In the genomic region with DNA sequence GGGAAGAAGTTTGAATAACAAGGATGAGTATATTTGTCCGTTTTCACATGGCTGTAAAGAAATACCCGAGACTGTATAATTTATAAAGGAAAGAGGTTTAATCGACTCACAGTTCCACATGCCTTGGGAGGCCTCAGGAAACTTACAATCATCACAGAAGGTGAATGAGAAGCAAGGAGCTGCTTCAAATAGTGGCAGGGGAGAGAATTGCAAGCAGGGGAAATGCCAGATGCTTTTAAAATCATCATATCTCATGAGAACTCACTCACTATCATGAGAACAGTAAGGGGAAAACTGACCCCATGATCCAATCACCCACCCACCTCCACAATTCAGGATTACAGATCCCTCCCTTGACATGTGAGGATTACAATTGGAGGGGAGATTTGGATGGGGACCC, we compare ENCODE assay signal across 22 cellular contexts.
DNase-seq lines count a peak whose midpoint lies in the region; TF ChIP-seq lines count a peak whose summit lies in the region.
"Had no signal": no experiment of that assay in that cellular context is flagged by ENCODE, and none has a peak within 500 bp of the region (broad histone marks: within the 10 kb centered on the region; RNA-seq: fewer than 3 reads in every experiment).

No MANE protein-coding gene starts in this region.

- no peaks in the 10 kb centered on the region for H3K36me3 Mint-ChIP-seq in H9 (ENCODE audit: insufficient read depth in 1 of 3, low read depth in 3 of 3)
- H3K36me3 Mint-ChIP-seq in progenitor cell of endocrine pancreas (ENCODE audit: insufficient read depth) = no peaks in the 10 kb centered on the region

- no peak overlapping the region for H4K5ac ChIP-seq in H9 (ENCODE audit: insufficient read length, low read depth, low read length)

- H2BK120ac ChIP-seq in H9 (ENCODE audit: low read depth, low read length, poor library complexity, severe bottlenecking) = no peak overlapping the region

- H3K27me3 Mint-ChIP-seq in H9 (ENCODE audit: low read depth) (no peaks in the 10 kb centered on the region), progenitor cell of endocrine pancreas (peaks cover 3% of the 10 kb centered on the region)
- H3K27me3 Mint-ChIP-seq: CD8-positive, alpha-beta memory T cell had no signal

- H2BK5ac ChIP-seq in H9 (ENCODE audit: insufficient read length, low read length) = no peak overlapping the region

- H2AK5ac ChIP-seq in H9 (ENCODE audit: insufficient read length, low read length) = no peak overlapping the region

- no peak for TF ChIP-seq POLR2A in breast epithelium (IDR thresholded peaks at IDR 0.05)

- H3K27me3 ChIP-seq in BE2C = no peaks in the 10 kb centered on the region
- H3K27me3 ChIP-seq in H9 (ENCODE audit: insufficient read depth, low read length) = no peaks in the 10 kb centered on the region
- H3K27me3 ChIP-seq in breast epithelium = no peaks in the 10 kb centered on the region

- H2BK12ac ChIP-seq in H9 (ENCODE audit: insufficient read length, low read depth, low read length) = no peak overlapping the region

- no peak overlapping the region for H2BK20ac ChIP-seq in H9 (ENCODE audit: low read depth, low read length, poor library complexity, severe bottlenecking)

- H3K4me1 Mint-ChIP-seq in H9 (peaks cover 9 to 12% of the 10 kb centered on the region in 2 experiments), progenitor cell of endocrine pancreas (ENCODE audit: low read depth) (peaks cover 7% of the 10 kb centered on the region)
- H3K4me1 Mint-ChIP-seq: CD8-positive, alpha-beta memory T cell had no signal

- H3T11ph ChIP-seq in H9 (ENCODE audit: low read length) = no peak overlapping the region

- H3K23me2 ChIP-seq in H9 (ENCODE audit: insufficient read length, low read depth, low read length, poor library complexity, severe bottlenecking) = no peaks in the 10 kb centered on the region

- H2AFZ ChIP-seq in H9 (ENCODE audit: low read length) = no peak overlapping the region

- H3K4me2 ChIP-seq in H9 (ENCODE audit: insufficient read depth, insufficient read length, low read length) = no peak overlapping the region

- H4K8ac ChIP-seq in H9 (replicated peaks; ENCODE audit: insufficient read length, low read depth, low read length) = no peak overlapping the region

- in situ Hi-C loops in astrocyte of the cerebellum (cut with HindIII; ENCODE audit: low sequenced_read_pairs) = no loop called here

- no peaks in the 10 kb centered on the region for H4K20me1 ChIP-seq in H9 (ENCODE audit: control insufficient read depth, insufficient read depth, insufficient read length)

- H2BK15ac ChIP-seq in H9 (ENCODE audit: low read depth, low read length) = no peak overlapping the region

- no CpG with 5 or more reads among the region's 3 CpGs for WGBS in H9 (ENCODE audit: extremely low coverage, insufficient read length, low lambda C conversion rate)

- DNase-seq in BE2C (no peak), H9 (no peak), astrocyte of the cerebellum (ENCODE audit: low read depth) (no peak), progenitor cell of endocrine pancreas (ENCODE audit: low spot score, unreplicated experiment) (no peak), breast epithelium (ENCODE audit: low spot score in 2 of 2) (no peak), hepatic stellate cell (ENCODE audit: low spot score) (no peak)
- DNase-seq in activated CD4-positive, alpha-beta T cell treated with anti-CD3 and anti-CD28 coated beads for 1 hour = no peak
- DNase-seq: C1 segment of cervical spinal cord; Calu3; CD8-positive, alpha-beta memory T cell; DMS153; GDM1; KBM-7; NCI-H1105; NCI-H2029 treated with DMSO at 0.1 percent for 48 hours; NCI-H226; NCI-H510A treated with DMSO at 0.1 percent for 48 hours; NCI-H748 treated with DMSO at 0.1 percent for 48 hours; OCI-M1; Right ventricle myocardium superior; SW 1271 had no signal

- H3K4me3 Mint-ChIP-seq in H9 (no peak overlapping the region), progenitor cell of endocrine pancreas (ENCODE audit: low read depth) (no peak overlapping the region)
- H3K4me3 Mint-ChIP-seq: CD8-positive, alpha-beta memory T cell had no signal

- no peaks in the 10 kb centered on the region for H3K79me1 ChIP-seq in H9 (ENCODE audit: insufficient read depth, low read depth, low read length, poor library complexity, severe bottlenecking)

- peak; percentile 37; the same call in 1 of the 2 replicates for TF ChIP-seq CTCF in BE2C (IDR thresholded peaks at IDR 0.05; ENCODE audit: low read depth, low read length)
- TF ChIP-seq CTCF in H9 (conservative IDR thresholded peaks at IDR 0.05) = peak; percentile 51; the same call in 2 of the 3 replicates
- TF ChIP-seq CTCF in astrocyte of the cerebellum (IDR thresholded peaks at IDR 0.05; ENCODE audit: low read depth, low read length, missing control alignments) = peak; percentile 19
- peak; percentile 15 for TF ChIP-seq CTCF in progenitor cell of endocrine pancreas (IDR thresholded peaks at IDR 0.05; ENCODE audit: unreplicated experiment)
- TF ChIP-seq CTCF in breast epithelium (IDR thresholded peaks at IDR 0.05) = no peak

- H3K14ac ChIP-seq in H9 (ENCODE audit: insufficient read depth, low read length) = no peak overlapping the region

- H3K9me3 Mint-ChIP-seq in H9 = no peaks in the 10 kb centered on the region; a peak in 1 of 5 replicates
- peaks cover 3% of the 10 kb centered on the region for H3K9me3 Mint-ChIP-seq in progenitor cell of endocrine pancreas (ENCODE audit: low read depth)

- intact Hi-C loops in breast epithelium (cut with DNase I; ENCODE audit: low total_unique reads) = no loop called here

- H3K23ac ChIP-seq in H9 (ENCODE audit: insufficient read length, low read depth, low read length) = no peak overlapping the region

- H3K36me3 ChIP-seq in BE2C (no peaks in the 10 kb centered on the region), breast epithelium (no peaks in the 10 kb centered on the region)

- no peak overlapping the region for H3K18ac ChIP-seq in H9 (ENCODE audit: insufficient read length, low read depth, low read length)

- H3K56ac ChIP-seq in H9 (ENCODE audit: insufficient read length, low read depth, low read length) = no peak overlapping the region

- H3K27ac Mint-ChIP-seq in H9 (peak overlapping the region in 1 of 3 experiments; percentile 38; a peak in 1 of 7 replicates), progenitor cell of endocrine pancreas (no peak overlapping the region)
- H3K27ac Mint-ChIP-seq: CD8-positive, alpha-beta memory T cell had no signal

- H3K79me2 ChIP-seq in H9 (ENCODE audit: insufficient read depth, low read length) = no peaks in the 10 kb centered on the region

- no peak overlapping the region for H4K91ac ChIP-seq in H9 (ENCODE audit: insufficient read length, low read depth, low read length)

- no peak overlapping the region for H3K9ac ChIP-seq in H9 (ENCODE audit: extremely low read depth, insufficient read length, low read length)

- H3K4ac ChIP-seq in H9 (ENCODE audit: low read depth, low read length) = no peak overlapping the region

- no peak overlapping the region for H3K27ac ChIP-seq in H9 (ENCODE audit: insufficient read length, low read depth, low read length)
- H3K27ac ChIP-seq in breast epithelium = no peak overlapping the region
- H3K27ac ChIP-seq: HL-60 had no signal

- H3K4me3 ChIP-seq in BE2C (ENCODE audit: low read depth, low read length) (no peak overlapping the region), astrocyte of the cerebellum (ENCODE audit: low read depth, low read length) (no peak overlapping the region), breast epithelium (no peak overlapping the region)

- no peaks in the 10 kb centered on the region for H3K9me3 ChIP-seq in BE2C
- H3K9me3 ChIP-seq in H9 (ENCODE audit: control insufficient read depth, low read depth, low read length) = no peaks in the 10 kb centered on the region
- no peaks in the 10 kb centered on the region for H3K9me3 ChIP-seq in breast epithelium

- peaks cover 11% of the 10 kb centered on the region for H3K4me1 ChIP-seq in BE2C
- H3K4me1 ChIP-seq in H9 (ENCODE audit: insufficient read depth, low read length) = no peaks in the 10 kb centered on the region; the same call in 1 of the 2 replicates
- no peaks in the 10 kb centered on the region for H3K4me1 ChIP-seq in breast epithelium

Comparison
In these comparisons a context has a peak if more than half of its experiments do, and no peak if none do; other contexts are left out.
1. CTCF ChIP-seq: peak in BE2C (single experiment), H9 (single experiment), astrocyte of the cerebellum (single experiment) and progenitor cell of endocrine pancreas (single experiment); none in breast epithelium (0 of 3).